In genomic region chr11:70400643-70401042, GRCh38 we compare ENCODE assay signal across 12 cellular contexts. TPM values are rescaled to one million over a fixed set of nuclear protein-coding genes. Genes with fewer than 3 reads are reported as not detected.
DNase-seq lines count a peak whose midpoint lies in the region; ATAC-seq and TF ChIP-seq lines count a peak whose summit lies in the region.
"Had no signal": no experiment of that assay in that cellular context is flagged by ENCODE, and none has a peak within 500 bp of the region (broad histone marks: within the 10 kb centered on the region; RNA-seq: fewer than 3 reads in every experiment).

No MANE protein-coding gene starts in this region.

- no CpG with 5 or more reads among the region's 8 CpGs for WGBS in trophoblast cell (ENCODE audit: extremely low coverage, insufficient coverage, insufficient read length)

- H3K4me3 ChIP-seq in epithelial cell of proximal tubule (ENCODE audit: low read depth, low read length), result peak overlapping the region; percentile 60
- no peak overlapping the region for H3K4me3 ChIP-seq in trophoblast cell (ENCODE audit: low read depth, low read length)

- no peak overlapping the region for H2AFZ ChIP-seq in trophoblast cell (ENCODE audit: insufficient read depth, low read length, poor library complexity)

- peaks cover 5 to 12% of the 10 kb centered on the region in 2 experiments for H3K36me3 ChIP-seq in trophoblast cell (ENCODE audit: control insufficient read depth in 1 of 2, insufficient read depth in 2 of 2, low read length in 2 of 2)

- no peaks in the 10 kb centered on the region for H3K27me3 ChIP-seq in trophoblast cell (ENCODE audit: insufficient read depth, low read length)

- H3K4ac ChIP-seq in trophoblast cell (ENCODE audit: low read depth, low read length), result peak overlapping the region; percentile 92

- H2BK5ac ChIP-seq in trophoblast cell (ENCODE audit: low read depth, low read length, poor library complexity), result no peak overlapping the region

- H3K14ac ChIP-seq in trophoblast cell (ENCODE audit: low read length), result no peak overlapping the region

- H2BK12ac ChIP-seq in trophoblast cell (ENCODE audit: low read length), result no peak overlapping the region

- peaks cover 31% of the 10 kb centered on the region for H3K4me1 Mint-ChIP-seq in CD14-positive monocyte

- H3K36me3 Mint-ChIP-seq in CD14-positive monocyte, result peaks cover 0 to 9% of the 10 kb centered on the region in 2 donors
- H3K36me3 Mint-ChIP-seq: T-cell had no signal

- TF ChIP-seq CTCF in CD14-positive monocyte (IDR thresholded peaks at IDR 0.05) (no peak), epithelial cell of proximal tubule (conservative IDR thresholded peaks at IDR 0.05; ENCODE audit: low read depth, low read length) (no peak), GM13976 (IDR thresholded peaks at IDR 0.05; ENCODE audit: borderline replicate concordance, control extremely low read depth, extremely low read depth, insufficient read depth, missing control alignments) (no peak)

- H3K27me3 Mint-ChIP-seq in CD14-positive monocyte (ENCODE audit: low read depth in 3 of 3), result peaks cover 90 to 98% (median 93%) of the 10 kb centered on the region in 3 donors

- H2BK120ac ChIP-seq in trophoblast cell (ENCODE audit: insufficient read depth, low read length, poor library complexity), result no peak overlapping the region

- H3K27ac Mint-ChIP-seq in CD14-positive monocyte, result peak overlapping the region in 1 of 7 donors; percentile 7
- H3K27ac Mint-ChIP-seq: T-cell had no signal

- no peak overlapping the region for H3K23ac ChIP-seq in trophoblast cell (ENCODE audit: low read length)

- no peak overlapping the region for H3K9ac ChIP-seq in trophoblast cell (ENCODE audit: low read length)

- peak overlapping the region; percentile 81 for H3K4me2 ChIP-seq in trophoblast cell (ENCODE audit: low read length)

- H4K8ac ChIP-seq in trophoblast cell (ENCODE audit: low read depth, low read length), result no peak overlapping the region

- in situ Hi-C loops in GM13976 (cut with MboI; ENCODE audit: low sequenced_read_pairs, unreplicated experiment), result no loop called here

- no peak overlapping the region for H3K18ac ChIP-seq in trophoblast cell (ENCODE audit: low read length)

- H3K27ac ChIP-seq in trophoblast cell (ENCODE audit: low read depth, low read length), result no peak overlapping the region

- peaks cover 16% of the 10 kb centered on the region for H3K79me1 ChIP-seq in trophoblast cell (ENCODE audit: low read length)

- no peak overlapping the region for H4K91ac ChIP-seq in trophoblast cell (ENCODE audit: low read depth, low read length)

- no peak for ATAC-seq in HG03025 (IDR thresholded peaks at IDR 0.05; ENCODE audit: low FRiP score, unreplicated experiment)
- ATAC-seq: T-cell had no signal

- peaks cover 18 to 26% of the 10 kb centered on the region in 2 experiments for H3K4me1 ChIP-seq in trophoblast cell (ENCODE audit: control insufficient read depth in 1 of 2, insufficient read depth in 2 of 2, low read length in 2 of 2)

- no peak overlapping the region for H2AK5ac ChIP-seq in trophoblast cell (ENCODE audit: low read length)

- peaks cover 3 to 29% (median 17%) of the 10 kb centered on the region in 7 donors for H3K9me3 Mint-ChIP-seq in CD14-positive monocyte
- H3K9me3 Mint-ChIP-seq: T-cell had no signal

- DNase-seq in CD14-positive monocyte (ENCODE audit: low spot score) (peak; percentile 14), HuH-7 (ENCODE audit: low spot score) (peak; percentile 59), epithelial cell of proximal tubule (ENCODE audit: low read depth) (no peak), trophoblast cell (no peak), GM13976 (ENCODE audit: low spot score) (no peak), retina (no peak)
- no peak for DNase-seq in NK-92 treated with Interleukin-12 subunit alpha and Interleukin-12 subunit beta, amount 100 ng/mL, for 24 hours (lab: John Stamatoyannopoulos, UW)
- DNase-seq: caudate nucleus, NCI-H510A treated with DMSO at 0.1 percent for 48 hours, substantia nigra, T-cell had no signal

- peak overlapping the region in 1 of 2 donors; percentile 79 for H3K4me3 Mint-ChIP-seq in CD14-positive monocyte

- H3K9me3 ChIP-seq in trophoblast cell (ENCODE audit: insufficient read depth, low read depth, low read length), result no peaks in the 10 kb centered on the region

- intact Hi-C loops in CD14-positive monocyte (cut with micrococcal nuclease), result loop anchor here in 1 of 2 donors (1.0 kb wide), 1 partner anchor 16 kb away; no protein-coding TSS in a partner anchor

- H4K12ac ChIP-seq in trophoblast cell (ENCODE audit: low read depth, low read length), result no peak overlapping the region

- H3K79me2 ChIP-seq in trophoblast cell (ENCODE audit: control insufficient read depth, insufficient read depth, low read length, poor library complexity), result peaks cover 33% of the 10 kb centered on the region

RNA-seq across cellular contexts. Expression of gene CTTN, which starts 2.3 kb away (rescaled TPM):
- polyA plus RNA-seq in CD14-positive monocyte, result under 1 TPM in 1 of 2 donors, not detected in 1; 0.11 TPM
- 192 and 254 TPM in 2 replicates for total RNA-seq in epithelial cell of proximal tubule
- polyA plus RNA-seq in trophoblast cell (2013), result 197 and 199 TPM in 2 replicates

Comparison
In these comparisons a context has a peak if more than half of its experiments do, and no peak if none do; other contexts are left out.
1. DNase-seq: peak in CD14-positive monocyte (single experiment) and HuH-7 (single experiment); none in epithelial cell of proximal tubule (single experiment), trophoblast cell (0 of 2), GM13976 (single experiment), NK-92 treated with Interleukin-12 subunit alpha and Interleukin-12 subunit beta, amount 100 ng/mL, for 24 hours (single experiment) and retina (single experiment).